12 cellular contexts compared by ENCODE assay signal in genomic region chr6:79377830-79378460, GRCh38.
DNase-seq lines count a peak whose midpoint lies in the region; ATAC-seq and TF ChIP-seq lines count a peak whose summit lies in the region.
"Had no signal": no experiment of that assay in that cellular context is flagged by ENCODE, and none has a peak within 500 bp of the region (broad histone marks: within the 10 kb centered on the region; RNA-seq: fewer than 3 reads in every experiment).

No MANE protein-coding gene starts in this region.

- H3K4me1 Mint-ChIP-seq in nephron = peaks cover 20% of the 10 kb centered on the region

- in situ Hi-C loops in astrocyte of the spinal cord (cut with HindIII; ENCODE audit: low sequenced_read_pairs) = no loop called here

- TF ChIP-seq CTCF in astrocyte of the spinal cord (IDR thresholded peaks at IDR 0.05; ENCODE audit: low read depth, low read length) (no peak), nephron (IDR thresholded peaks at IDR 0.05; ENCODE audit: unreplicated experiment in 3 of 3) (no peak)

- CTCF ChIA-PET in HEK293T (lab: Yijun Ruan, JAX) = no interaction called here

- peak overlapping the region in 1 of 3 experiments; percentile 36 for H3K4me3 Mint-ChIP-seq in nephron

- H3K9me3 Mint-ChIP-seq in nephron = no peaks in the 10 kb centered on the region

- no peaks in the 10 kb centered on the region for H3K27me3 Mint-ChIP-seq in nephron (ENCODE audit: low read depth)

- peak overlapping the region; percentile 18 to 95 (median 66) for H3K27ac Mint-ChIP-seq in nephron

- ATAC-seq in GM18867 (IDR thresholded peaks at IDR 0.05; ENCODE audit: unreplicated experiment) (peak; percentile 57), HG03135 (IDR thresholded peaks at IDR 0.05; ENCODE audit: unreplicated experiment) (no peak), GM19035 (IDR thresholded peaks at IDR 0.05; ENCODE audit: unreplicated experiment) (no peak)
- ATAC-seq: gastrocnemius medialis had no signal

- DNase-seq in HEK293T (ENCODE audit: extremely low spot score) (no peak), astrocyte of the spinal cord (ENCODE audit: low read depth, low spot score) (peak; percentile 41), iPS-NIHi7 (ENCODE audit: extremely low spot score) (no peak)
- DNase-seq in activated naive CD4-positive, alpha-beta T cell (lab: John Stamatoyannopoulos, UW) = no peak
- DNase-seq: DMS79 treated with DMSO at 0.1 percent for 48 hours, gastrocnemius medialis, NCI-H187 treated with DMSO at 0.1 percent for 48 hours had no signal

- POLR2A ChIA-PET in HEK293T (lab: Yijun Ruan, JAX) = interaction anchor here (1.2 kb wide), 1 partner anchor 300 kb away, joined by 5 read pairs; the partner anchor contains the start of gene PHIP

- H3K36me3 Mint-ChIP-seq in nephron (ENCODE audit: low read depth) = no peaks in the 10 kb centered on the region

- H3K4me3 ChIP-seq in astrocyte of the spinal cord (ENCODE audit: low read depth, low read length) = no peak overlapping the region
- H3K4me3 ChIP-seq: gastrocnemius medialis, SJSA1 had no signal

TF ChIP-seq in HEK293T, 16 proteins besides CTCF, POLR2A, EP300 and RAD21:
- TF ChIP-seq L3MBTL2 (conservative IDR thresholded peaks at IDR 0.05) = no peak
- peak; percentile 32; the same call in 1 of the 2 replicates for TF ChIP-seq PKNOX1 (IDR thresholded peaks at IDR 0.05)
